ENCODE assay signal across 9 cellular contexts in the genomic region with DNA sequence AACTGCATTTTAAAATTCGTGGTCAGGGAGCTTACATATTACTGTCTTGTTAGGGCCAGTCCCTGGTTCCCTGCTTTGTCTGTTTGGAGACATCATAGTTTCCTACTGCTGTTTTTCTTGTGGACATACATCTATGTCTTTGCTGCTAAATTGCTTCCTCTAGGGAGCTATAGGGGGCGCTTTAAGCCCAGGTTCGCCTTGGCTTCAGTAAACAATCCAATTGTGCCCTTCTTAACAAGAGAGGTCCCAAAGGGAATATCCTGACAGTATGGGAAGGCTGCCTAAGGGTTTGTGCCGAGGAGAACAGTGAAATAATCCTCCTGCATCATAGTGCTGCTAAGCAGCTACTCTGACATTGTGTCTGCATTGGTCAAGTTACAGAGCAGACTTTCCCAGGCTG.
DNase-seq lines count a peak whose midpoint lies in the region; ATAC-seq, FAIRE-seq and TF ChIP-seq lines count a peak whose summit lies in the region.
"Had no signal": no experiment of that assay in that cellular context is flagged by ENCODE, and none has a peak within 500 bp of the region (broad histone marks: within the 10 kb centered on the region; RNA-seq: fewer than 3 reads in every experiment).

No MANE protein-coding gene starts in this region.

- DNase-seq in AG08396 (ENCODE audit: low spot score) = peak; percentile 3
- peak; percentile 3 for DNase-seq in GM20000 (ENCODE audit: low spot score)
- peak; percentile 81 for DNase-seq in NCI-H2107 treated with DMSO at 0.1 percent for 48 hours (lab: John Stamatoyannopoulos, UW; ENCODE audit: unreplicated experiment)
- DNase-seq in brain microvascular endothelial cell = peak; percentile 58
- peak; percentile 28 for DNase-seq in neural crest cell (ENCODE audit: low read depth, low spot score)
- no peak for DNase-seq in kidney
- DNase-seq in GOT3 (lab: John Stamatoyannopoulos, UW) = no peak

- no peaks in the 10 kb centered on the region for H3K4me1 Mint-ChIP-seq in neural crest cell

- no peak overlapping the region for H3K27ac Mint-ChIP-seq in neural crest cell (ENCODE audit: unreplicated experiment)
- H3K27ac Mint-ChIP-seq: dendritic cell treated with granulocyte-macrophage colony-stimulating factor and Interleukin-4, amounts not matched to agents 40 ng/mL and 50 ng/mL, for 4 days had no signal

- H3K9me3 ChIP-seq in kidney (ENCODE audit: control insufficient read depth in 1 of 2, low read length in 2 of 2) = no peaks in the 10 kb centered on the region

- TF ChIP-seq CTCF in GM20000 (IDR thresholded peaks at IDR 0.05; ENCODE audit: extremely low read depth, missing control alignments) (peak; percentile 39), brain microvascular endothelial cell (IDR thresholded peaks at IDR 0.05; ENCODE audit: low read depth, low read length, missing control alignments) (peak; percentile 83), neural crest cell (conservative IDR thresholded peaks at IDR 0.05) (peak; percentile 63), kidney (IDR thresholded peaks at IDR 0.05; ENCODE audit: borderline replicate concordance, extremely low read depth, insufficient read depth) (no peak)

- FAIRE-seq in kidney (lab: Jason Lieb, UNC) = no peak

- H3K27me3 ChIP-seq in brain microvascular endothelial cell (replicated peaks) = no peaks in the 10 kb centered on the region

- no peak overlapping the region for H3K27ac ChIP-seq in brain microvascular endothelial cell
- H3K27ac ChIP-seq in kidney (ENCODE audit: low read depth in 2 of 2, low read length in 2 of 2) = no peak overlapping the region

- no peak overlapping the region for H3K4me3 ChIP-seq in brain microvascular endothelial cell (ENCODE audit: low read depth, low read length)
- H3K4me3 ChIP-seq in kidney (ENCODE audit: low read length in 2 of 2) = no peak overlapping the region

- peaks cover 4% of the 10 kb centered on the region for H3K9me3 Mint-ChIP-seq in neural crest cell
- H3K9me3 Mint-ChIP-seq: dendritic cell treated with granulocyte-macrophage colony-stimulating factor and Interleukin-4, amounts not matched to agents 40 ng/mL and 50 ng/mL, for 4 days had no signal

- H3K4me1 ChIP-seq in kidney (ENCODE audit: control insufficient read depth in 1 of 2, insufficient read depth in 1 of 2, low read depth in 1 of 2, low read length in 2 of 2) = no peaks in the 10 kb centered on the region

- H3K4me3 Mint-ChIP-seq in neural crest cell = no peak overlapping the region
- H3K4me3 Mint-ChIP-seq: dendritic cell treated with granulocyte-macrophage colony-stimulating factor and Interleukin-4, amounts not matched to agents 40 ng/mL and 50 ng/mL, for 4 days had no signal

- H3K36me3 Mint-ChIP-seq in neural crest cell (ENCODE audit: low read depth) = no peaks in the 10 kb centered on the region

- no peak overlapping the region for H3K9ac ChIP-seq in kidney (ENCODE audit: low read length in 2 of 2)

- intact Hi-C loops in kidney (cut with DNase I) = no loop called here

- in situ Hi-C loops in brain microvascular endothelial cell (cut with HindIII; ENCODE audit: low pct_ligation_motif_present, low sequenced_read_pairs) = no loop called here

- H3K36me3 ChIP-seq in brain microvascular endothelial cell (replicated peaks) = no peaks in the 10 kb centered on the region
- no peaks in the 10 kb centered on the region for H3K36me3 ChIP-seq in kidney (ENCODE audit: control insufficient read depth in 1 of 2, insufficient read depth in 2 of 2, low read length in 2 of 2)

- no peak for ATAC-seq in HG03457 (IDR thresholded peaks at IDR 0.05; ENCODE audit: unreplicated experiment)

- H3K27me3 Mint-ChIP-seq in neural crest cell (ENCODE audit: low read depth) = no peaks in the 10 kb centered on the region
- H3K27me3 Mint-ChIP-seq: dendritic cell treated with granulocyte-macrophage colony-stimulating factor and Interleukin-4, amounts not matched to agents 40 ng/mL and 50 ng/mL, for 4 days had no signal

Comparison
In these comparisons a context has a peak if more than half of its experiments do, and no peak if none do; other contexts are left out.
1. DNase-seq: peak in AG08396 (single experiment), GM20000 (single experiment), NCI-H2107 treated with DMSO at 0.1 percent for 48 hours (single experiment), brain microvascular endothelial cell (single experiment) and neural crest cell (single experiment); none in kidney (single experiment) and GOT3 (single experiment).